In the genomic region with DNA sequence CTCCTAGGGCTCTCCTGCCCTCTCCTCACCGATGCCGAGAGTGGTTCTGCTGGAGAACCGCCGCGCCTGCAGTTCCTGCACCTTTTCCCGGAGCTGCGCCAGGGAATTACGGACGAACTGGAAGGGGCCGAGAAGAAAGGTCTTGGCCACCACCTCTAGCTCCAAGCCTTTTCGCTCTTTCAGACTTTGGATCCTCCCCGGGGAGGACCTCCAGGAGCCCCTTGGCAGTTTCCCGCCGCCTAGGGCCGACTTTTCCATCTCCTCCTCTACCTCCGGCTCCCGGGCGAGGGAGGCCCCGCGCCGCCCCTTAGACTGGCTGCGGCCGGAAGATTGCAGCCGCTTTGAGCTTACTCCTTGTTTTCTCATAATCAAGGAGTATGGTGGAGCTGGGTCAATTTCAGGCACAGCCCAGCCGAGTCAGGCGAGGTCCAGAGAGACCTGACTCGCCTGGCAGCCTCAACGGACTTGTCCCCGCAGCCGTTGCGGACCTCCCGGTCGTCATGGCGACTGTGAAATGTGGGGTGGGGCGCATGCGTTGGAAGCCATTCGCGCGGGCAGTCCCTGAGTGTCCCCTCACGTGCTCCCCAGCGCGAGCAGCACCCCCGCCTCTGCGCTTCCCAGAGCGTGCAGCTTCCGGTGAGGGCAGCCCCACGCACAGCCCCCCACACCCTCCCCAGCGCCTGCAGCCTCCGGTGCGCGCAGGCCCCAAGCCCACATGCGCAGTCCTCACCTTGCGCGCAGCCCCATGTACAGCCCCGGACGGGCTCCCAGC, we compare ENCODE assay signal across 9 cellular contexts. TPM values are rescaled to one million over a fixed set of nuclear protein-coding genes. Genes with fewer than 3 reads are reported as not detected.
DNase-seq lines count a peak whose midpoint lies in the region; ATAC-seq, FAIRE-seq and TF ChIP-seq lines count a peak whose summit lies in the region.
"Had no signal": no experiment of that assay in that cellular context is flagged by ENCODE, and none has a peak within 500 bp of the region (broad histone marks: within the 10 kb centered on the region; RNA-seq: fewer than 3 reads in every experiment).

A gene (minus strand): TSS at position 466 of the 772 bp plus-strand sequence. CDS start 100 bp downstream, at position 366.

- no peaks in the 10 kb centered on the region for H3K27me3 Mint-ChIP-seq in astrocyte (ENCODE audit: low read depth, unreplicated experiment)

- peak within 1 kb of the TSS; percentile 92 for H3K4me3 Mint-ChIP-seq in astrocyte (ENCODE audit: unreplicated experiment)

- POLR2A ChIA-PET in AG04450 (lab: Yijun Ruan, JAX) = interaction anchor here (0.7 kb wide), 1 partner anchor 514 kb away, joined by 3 read pairs; no protein-coding TSS in a partner anchor

- peaks cover 3% of the 10 kb centered on the region for H3K79me2 ChIP-seq in astrocyte (ENCODE audit: insufficient read depth, low read length)

- under 1% methylated on average over 56 of the region's 56 CpGs for WGBS in right cardiac atrium

- intact Hi-C loops in right cardiac atrium (cut with DNase I) (no loop called here), posterior vena cava (cut with DNase I) (no loop called here)

- no peaks in the 10 kb centered on the region for H3K36me3 Mint-ChIP-seq in astrocyte (ENCODE audit: low read depth, unreplicated experiment)

- H4K20me1 ChIP-seq in astrocyte (ENCODE audit: insufficient read depth, low read length) = no peaks in the 10 kb centered on the region

- TF ChIP-seq CTCF in AG04450 (IDR thresholded peaks at IDR 0.05; ENCODE audit: low read depth, low read length) (no peak), astrocyte (IDR thresholded peaks at IDR 0.05; ENCODE audit: insufficient read depth, low read depth, low read length) (no peak)

- CTCF ChIA-PET in AG04450 (lab: Charles Lee) = interaction anchor here (1.0 to 1.7 kb wide), 4 partner anchors 132 to 250 kb away, joined by 3 to 13 read pairs (median 4); no protein-coding TSS in a partner anchor

- peak within 1 kb of the TSS; percentile 61 for H3K27ac ChIP-seq in AG04450 (ENCODE audit: low read depth, low read length)
- H3K27ac ChIP-seq in HUES48 (ENCODE audit: low read depth, low read length) = peak within 1 kb of the TSS; percentile 32
- no peak within 1 kb of the TSS for H3K27ac ChIP-seq in SK-N-MC
- H3K27ac ChIP-seq in astrocyte (ENCODE audit: low read depth, low read length) = peak within 1 kb of the TSS; percentile 63
- H3K27ac ChIP-seq in right cardiac atrium (ENCODE audit: low read length) = peak within 1 kb of the TSS; percentile 88

- peak within 1 kb of the TSS; percentile 77 for H3K27ac Mint-ChIP-seq in astrocyte (ENCODE audit: unreplicated experiment)

- no peak for FAIRE-seq in astrocyte (lab: Jason Lieb, UNC)
- no peak for FAIRE-seq in urothelium cell line (lab: Jason Lieb, UNC)
- FAIRE-seq: GM18507 had no signal

- H3K4me3 ChIP-seq in AG04450 (ENCODE audit: low read depth, low read length) = peak within 1 kb of the TSS; percentile 75
- peak within 1 kb of the TSS; percentile 84 for H3K4me3 ChIP-seq in HUES48 (ENCODE audit: low read depth, low read length)
- peak within 1 kb of the TSS; percentile 76 for H3K4me3 ChIP-seq in SK-N-MC
- peak within 1 kb of the TSS; percentile 72 for H3K4me3 ChIP-seq in astrocyte (ENCODE audit: insufficient read depth, low read depth, low read length)
- H3K4me3 ChIP-seq in right cardiac atrium (ENCODE audit: low read length) = peak within 1 kb of the TSS; percentile 89

- peak within 1 kb of the TSS; percentile 88 for H3K4me2 ChIP-seq in astrocyte (ENCODE audit: low read length)

- H3K27me3 ChIP-seq in AG04450 (ENCODE audit: control insufficient read depth, insufficient read depth, low read length) = no peaks in the 10 kb centered on the region
- peaks cover 16% of the 10 kb centered on the region for H3K27me3 ChIP-seq in HUES48 (ENCODE audit: control insufficient read depth, insufficient read depth, low read length)
- no peaks in the 10 kb centered on the region for H3K27me3 ChIP-seq in astrocyte (ENCODE audit: insufficient read depth, low read length)
- no peaks in the 10 kb centered on the region for H3K27me3 ChIP-seq in right cardiac atrium (ENCODE audit: control insufficient read depth, insufficient read depth)

- no peaks in the 10 kb centered on the region for H3K4me1 ChIP-seq in HUES48 (ENCODE audit: control insufficient read depth, insufficient read depth, low read length)
- H3K4me1 ChIP-seq in astrocyte (ENCODE audit: insufficient read depth, low read length) = no peaks in the 10 kb centered on the region
- no peaks in the 10 kb centered on the region for H3K4me1 ChIP-seq in right cardiac atrium (ENCODE audit: control insufficient read depth, insufficient read depth, low read length)

- peak; percentile 32 for DNase-seq in AG04450 (ENCODE audit: low read depth, low spot score)
- DNase-seq in SK-N-MC (ENCODE audit: low read depth, low spot score) = no peak
- peak; percentile 63 for DNase-seq in astrocyte (ENCODE audit: low read depth)
- DNase-seq in right cardiac atrium = peak; percentile 73 to 93 (median 90)
- DNase-seq in posterior vena cava (ENCODE audit: low spot score) = peak; percentile 91
- DNase-seq in urothelium cell line (ENCODE audit: low spot score) = peak; percentile 41

- H3K9me3 ChIP-seq in AG04450 (ENCODE audit: control insufficient read depth, insufficient read depth, low read length) = no peaks in the 10 kb centered on the region; the same call in 1 of the 2 replicates
- no peaks in the 10 kb centered on the region for H3K9me3 ChIP-seq in HUES48 (ENCODE audit: control insufficient read depth, insufficient read depth, low read length)
- no peaks in the 10 kb centered on the region for H3K9me3 ChIP-seq in SK-N-MC (ENCODE audit: low read depth, low read length)
- no peaks in the 10 kb centered on the region for H3K9me3 ChIP-seq in astrocyte (ENCODE audit: insufficient read depth, low read depth, low read length)
- H3K9me3 ChIP-seq in right cardiac atrium (ENCODE audit: control insufficient read depth, low read length) = no peaks in the 10 kb centered on the region

- H3K9me3 Mint-ChIP-seq in astrocyte (ENCODE audit: unreplicated experiment) = no peaks in the 10 kb centered on the region

- H3K9ac ChIP-seq in HUES48 (ENCODE audit: low read depth, low read length) (peak within 1 kb of the TSS; percentile 68), SK-N-MC (ENCODE audit: insufficient read length) (no peak within 1 kb of the TSS), astrocyte (ENCODE audit: low read length) (peak within 1 kb of the TSS; percentile 84)

- ATAC-seq in GM19035 (IDR thresholded peaks at IDR 0.05; ENCODE audit: unreplicated experiment) (peak; percentile 78), right cardiac atrium (peak; percentile 98)

- H3K36me3 ChIP-seq in HUES48 (ENCODE audit: control insufficient read depth, insufficient read depth, low read length) (no peaks in the 10 kb centered on the region), SK-N-MC (ENCODE audit: insufficient read depth, low read length) (no peaks in the 10 kb centered on the region), astrocyte (ENCODE audit: insufficient read depth, low read length) (no peaks in the 10 kb centered on the region)

- peaks cover 7% of the 10 kb centered on the region for H3K4me1 Mint-ChIP-seq in astrocyte (ENCODE audit: low read depth, unreplicated experiment)

- peak within 1 kb of the TSS; percentile 91 for H2AFZ ChIP-seq in astrocyte (ENCODE audit: low read depth, low read length)

RNA-seq across cellular contexts. Expression of the gene that starts here (rescaled TPM):
- polyA plus RNA-seq in AG04450 (2011; rRNA removed) = 5.1 and 7.8 TPM in 2 replicates
- polyA minus RNA-seq in AG04450 (2011; rRNA and poly(A)+ RNA removed) = 3.5 and 5.9 TPM in 2 replicates
- total RNA-seq in astrocyte = 6.5 and 7.3 TPM in 2 replicates
- total RNA-seq in right cardiac atrium = 10 to 100 TPM; 40.0 to 54.8 (median 46.0) TPM
- polyA plus RNA-seq in right cardiac atrium = 28.1 TPM
- total RNA-seq in posterior vena cava = 1 to 10 TPM; 5.5 to 9.3 TPM
